ENCODE assay signal across 8 cellular contexts in the genomic region with DNA sequence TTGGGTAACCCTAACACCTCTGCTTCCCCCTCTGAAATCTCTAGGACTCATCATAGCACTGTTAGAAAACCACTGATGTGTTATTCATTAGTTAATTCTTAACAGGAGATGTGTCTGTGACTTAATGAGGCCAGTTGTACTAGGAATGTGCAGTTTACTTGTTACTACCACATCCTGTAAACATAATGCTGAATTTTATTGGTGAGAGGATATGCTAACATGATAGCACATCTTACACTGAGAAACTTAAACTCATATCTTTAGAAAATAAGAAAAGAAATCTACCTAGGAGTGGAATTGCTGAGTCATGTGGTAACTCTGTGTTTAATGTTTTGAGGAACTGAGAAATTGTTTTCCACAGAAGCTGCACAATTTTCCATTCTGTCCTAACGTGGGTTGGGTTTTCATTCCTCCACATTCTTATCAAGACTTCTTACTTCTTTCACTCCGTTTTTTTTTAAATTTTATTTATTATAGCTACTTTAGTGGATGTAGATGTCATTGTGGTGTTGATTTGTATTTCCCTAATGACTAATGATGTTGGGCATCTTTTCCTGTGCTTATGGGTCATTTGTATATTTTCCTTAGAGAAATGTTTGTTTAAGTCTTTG. TPM values are rescaled to one million over a fixed set of nuclear protein-coding genes. Genes with fewer than 3 reads are reported as not detected.
DNase-seq lines count a peak whose midpoint lies in the region; ATAC-seq lines count a peak whose summit lies in the region.

No MANE protein-coding gene starts in this region.

- intact Hi-C loops in left ventricle myocardium superior (cut with micrococcal nuclease): no loop called here

- no peaks in the 10 kb centered on the region for H3K79me1 ChIP-seq in trophoblast cell (ENCODE audit: low read length)

- H3K14ac ChIP-seq in trophoblast cell (ENCODE audit: low read length): no peak overlapping the region

- ATAC-seq in left ventricle myocardium superior: no peak

- no peak overlapping the region for H4K91ac ChIP-seq in trophoblast cell (ENCODE audit: low read depth, low read length)

- WGBS in trophoblast cell (ENCODE audit: extremely low coverage, insufficient coverage, insufficient read length): no CpG with 5 or more reads among the region's 2 CpGs

- no peak overlapping the region for H2BK12ac ChIP-seq in trophoblast cell (ENCODE audit: low read length)

- H3K27ac ChIP-seq in trophoblast cell (ENCODE audit: low read depth, low read length): no peak overlapping the region

- H2BK5ac ChIP-seq in trophoblast cell (ENCODE audit: low read depth, low read length, poor library complexity): no peak overlapping the region

- no peak overlapping the region for H4K8ac ChIP-seq in trophoblast cell (ENCODE audit: low read depth, low read length)

- no peak overlapping the region for H3K4ac ChIP-seq in trophoblast cell (ENCODE audit: low read depth, low read length)

- no peak overlapping the region for H2AK5ac ChIP-seq in trophoblast cell (ENCODE audit: low read length)

- peaks cover 2% of the 10 kb centered on the region for H3K9me3 ChIP-seq in trophoblast cell (ENCODE audit: insufficient read depth, low read depth, low read length)

- H3K27me3 ChIP-seq in trophoblast cell (ENCODE audit: insufficient read depth, low read length): no peaks in the 10 kb centered on the region

- H3K9ac ChIP-seq in trophoblast cell (ENCODE audit: low read length): no peak overlapping the region

- no peak overlapping the region for H2AFZ ChIP-seq in trophoblast cell (ENCODE audit: insufficient read depth, low read length, poor library complexity)

- H3K79me2 ChIP-seq in trophoblast cell (ENCODE audit: control insufficient read depth, insufficient read depth, low read length, poor library complexity): no peaks in the 10 kb centered on the region

- no peak overlapping the region for H3K4me3 ChIP-seq in trophoblast cell (ENCODE audit: low read depth, low read length)

- no peak overlapping the region for H4K12ac ChIP-seq in trophoblast cell (ENCODE audit: low read depth, low read length)

- no peak overlapping the region for H3K23ac ChIP-seq in trophoblast cell (ENCODE audit: low read length)

- H3K18ac ChIP-seq in trophoblast cell (ENCODE audit: low read length): no peak overlapping the region

- DNase-seq in GM04503 (ENCODE audit: low read depth): peak; percentile 12
- peak; percentile 67 for DNase-seq in H4 (ENCODE audit: low spot score)
- peak; percentile 22 for DNase-seq in SKM-1 (lab: John Stamatoyannopoulos, UW; ENCODE audit: unreplicated experiment)
- DNase-seq in kidney tubule cell (ENCODE audit: low spot score): peak; percentile 90
- DNase-seq in left ventricle myocardium superior: no peak
- no peak for DNase-seq in NCI-H2196 (lab: John Stamatoyannopoulos, UW; ENCODE audit: unreplicated experiment)
- no peak for DNase-seq in Ammon's horn (ENCODE audit: low spot score)
- DNase-seq in trophoblast cell: no peak

- no peak overlapping the region for H3K4me2 ChIP-seq in trophoblast cell (ENCODE audit: low read length)

- no peaks in the 10 kb centered on the region for H3K4me1 ChIP-seq in trophoblast cell (ENCODE audit: control insufficient read depth in 1 of 2, insufficient read depth in 2 of 2, low read length in 2 of 2)

- no peak overlapping the region for H2BK120ac ChIP-seq in trophoblast cell (ENCODE audit: insufficient read depth, low read length, poor library complexity)

- H3K36me3 ChIP-seq in trophoblast cell (ENCODE audit: control insufficient read depth in 1 of 2, insufficient read depth in 2 of 2, low read length in 2 of 2): peaks cover 10 to 15% of the 10 kb centered on the region in 2 experiments

RNA-seq across cellular contexts. Expression of a gene that starts 33.7 kb away (rescaled TPM):
- total RNA-seq in H4 (2014; rRNA removed; shearing (Covaris generic)): 19.1 and 25.8 TPM in 2 replicates
- total RNA-seq in left ventricle myocardium superior: 21.1 TPM
- 28.0 and 29.3 TPM in 2 replicates for polyA plus RNA-seq in trophoblast cell (2013)

RNA-seq across cellular contexts. Expression of a gene that starts 34.1 kb away (rescaled TPM):
- 1.4 and 2.6 TPM in 2 replicates for total RNA-seq in H4 (2014; rRNA removed; shearing (Covaris generic))
- 4.0 TPM for total RNA-seq in left ventricle myocardium superior
- 2.2 and 2.3 TPM in 2 replicates for polyA plus RNA-seq in trophoblast cell (2013)

RNA-seq across cellular contexts. Expression of a gene that starts 36.2 kb away (rescaled TPM):
- total RNA-seq in H4 (2014; rRNA removed; shearing (Covaris generic)): 0.60 and 1.2 TPM in 2 replicates
- total RNA-seq in left ventricle myocardium superior: 3.7 TPM
- polyA plus RNA-seq in trophoblast cell (2013): 4.6 TPM in 2 replicates

Comparison
In these comparisons a context has a peak if more than half of its experiments do, and no peak if none do; other contexts are left out.
1. DNase-seq: peak in GM04503 (single experiment), H4 (single experiment), SKM-1 (single experiment) and kidney tubule cell (single experiment); none in left ventricle myocardium superior (single experiment), NCI-H2196 (single experiment), Ammon's horn (single experiment) and trophoblast cell (0 of 2).